In genomic region chr16:425082-425718, GRCh38 we compare ENCODE assay signal across 8 cellular contexts. TPM values are rescaled to one million over a fixed set of nuclear protein-coding genes. Genes with fewer than 3 reads are reported as not detected.
DNase-seq lines count a peak whose midpoint lies in the region; ATAC-seq and FAIRE-seq lines count a peak whose summit lies in the region.

TSS of gene RAB11FIP3 (plus strand) at chr16:425649. CDS start at chr16:426007, 358 bp downstream.

- peak within 1 kb of the TSS; percentile 83 for H3K27ac Mint-ChIP-seq in activated CD8-positive, alpha-beta T cell treated with anti-CD3 and anti-CD28 coated beads, Interleukin-2, amount 10 ng/mL, durations not matched to agents 7 days and 5 days

- H3K36me3 Mint-ChIP-seq in activated CD8-positive, alpha-beta T cell treated with anti-CD3 and anti-CD28 coated beads, Interleukin-2, amount 10 ng/mL, durations not matched to agents 7 days and 5 days (ENCODE audit: low read depth), result peaks cover 4% of the 10 kb centered on the region

- peak; percentile 76 for FAIRE-seq in GM19239 (lab: Jason Lieb, UNC)

- peaks cover 15% of the 10 kb centered on the region for H3K27me3 Mint-ChIP-seq in activated CD8-positive, alpha-beta T cell treated with anti-CD3 and anti-CD28 coated beads, Interleukin-2, amount 10 ng/mL, durations not matched to agents 7 days and 5 days (ENCODE audit: low read depth)

- peak; percentile 18 to 88 (median 81) for DNase-seq in C1 segment of cervical spinal cord (lab: John Stamatoyannopoulos, UW)
- peak; percentile 100 for DNase-seq in GM19239 (ENCODE audit: insufficient read length, low spot score)
- peak; percentile 80 for DNase-seq in NCI-H748 (lab: John Stamatoyannopoulos, UW; ENCODE audit: unreplicated experiment)
- peak; percentile 86 for DNase-seq in activated CD8-positive, alpha-beta T cell treated with anti-CD3 and anti-CD28 coated beads, Interleukin-2, amount 10 ng/mL, durations not matched to agents 7 days and 5 days
- DNase-seq in effector CD4-positive, alpha-beta T cell, result peak; percentile 75
- peak; percentile 79 for DNase-seq in medulla oblongata (ENCODE audit: extremely low spot score)
- peak; percentile 67 for DNase-seq in stimulated activated CD8-positive, alpha-beta memory T cell treated with anti-CD3 and anti-CD28 coated beads, Interleukin-12 subunit alpha, Interleukin-12 subunit beta, amount 100 ng/mL, for 1 hour (ENCODE audit: low read depth)

- peak within 1 kb of the TSS; percentile 81 for H3K4me3 Mint-ChIP-seq in activated CD8-positive, alpha-beta T cell treated with anti-CD3 and anti-CD28 coated beads, Interleukin-2, amount 10 ng/mL, durations not matched to agents 7 days and 5 days

- peaks cover 31% of the 10 kb centered on the region for H3K4me1 Mint-ChIP-seq in activated CD8-positive, alpha-beta T cell treated with anti-CD3 and anti-CD28 coated beads, Interleukin-2, amount 10 ng/mL, durations not matched to agents 7 days and 5 days (ENCODE audit: low read depth)

- POLR2A ChIA-PET in activated CD8-positive, alpha-beta T cell treated with anti-CD3 and anti-CD28 coated beads, Interleukin-2, amount 10 ng/mL, durations not matched to agents 7 days and 5 days (lab: Charles Lee), result interaction anchor here (1.2 to 1.5 kb wide), 2 partner anchors 12 to 25 kb away, joined by 3 read pairs; no protein-coding TSS in a partner anchor

- CTCF ChIA-PET in activated CD8-positive, alpha-beta T cell treated with anti-CD3 and anti-CD28 coated beads, Interleukin-2, amount 10 ng/mL, durations not matched to agents 7 days and 5 days (lab: Charles Lee), result interaction anchor here (0.8 to 1.2 kb wide), 6 partner anchors 10 to 318 kb away, joined by 3 to 5 read pairs (median 4); no protein-coding TSS in a partner anchor

- peak; percentile 77 for ATAC-seq in HG03460 (IDR thresholded peaks at IDR 0.05; ENCODE audit: unreplicated experiment)
- ATAC-seq in activated CD8-positive, alpha-beta T cell treated with anti-CD3 and anti-CD28 coated beads, Interleukin-2, amount 10 ng/mL, durations not matched to agents 7 days and 5 days, result peak; percentile 95

- no peaks in the 10 kb centered on the region for H3K9me3 Mint-ChIP-seq in activated CD8-positive, alpha-beta T cell treated with anti-CD3 and anti-CD28 coated beads, Interleukin-2, amount 10 ng/mL, durations not matched to agents 7 days and 5 days (ENCODE audit: insufficient read depth)

RNA-seq across cellular contexts. Expression of gene RAB11FIP3, which starts in this region (rescaled TPM):
- 10 to 100 TPM; 20.7 to 23.4 TPM for total RNA-seq in activated CD8-positive, alpha-beta T cell treated with anti-CD3 and anti-CD28 coated beads, Interleukin-2, amount 10 ng/mL, durations not matched to agents 7 days and 5 days

Comparison
In these comparisons a context has a peak if more than half of its experiments do, and no peak if none do; other contexts are left out.
1. Peak in every context shown above with its lines: DNase-seq and ATAC-seq.